ENCODE assay signal across 8 cellular contexts in genomic region chr11:518463-519202, GRCh38. TPM values are rescaled to one million over a fixed set of nuclear protein-coding genes. Genes with fewer than 3 reads are reported as not detected.
DNase-seq lines count a peak whose midpoint lies in the region; ATAC-seq and TF ChIP-seq lines count a peak whose summit lies in the region.

No MANE protein-coding gene starts in this region.

- H3K4me2 ChIP-seq in Karpas-422 (ENCODE audit: low read depth, low read length, poor library complexity, severe bottlenecking) = no peak overlapping the region

- H3K4me1 ChIP-seq in Caco-2 (peaks cover 10% of the 10 kb centered on the region), Karpas-422 (ENCODE audit: low read length) (no peaks in the 10 kb centered on the region)

- peaks cover 6% of the 10 kb centered on the region; the same call in 1 of the 2 replicates for H3K9me3 ChIP-seq in Caco-2
- peaks cover 4% of the 10 kb centered on the region for H3K9me3 ChIP-seq in Karpas-422 (ENCODE audit: low read length)

- DNase-seq in Caco-2 (peak; percentile 93 to 94), Karpas-422 (peak; percentile 89), epithelial cell of prostate (ENCODE audit: low read depth, low spot score) (peak; percentile 94), myocyte (ENCODE audit: low read depth) (peak; percentile 98), NCI-H1436 treated with DMSO at 0.1 percent for 48 hours (lab: John Stamatoyannopoulos, UW) (no peak)
- peak; percentile 61 to 86 for DNase-seq in activated CD8-positive, alpha-beta memory T cell treated with anti-CD3 and anti-CD28 coated beads for 1 hour (ENCODE audit: extremely low read depth in 1 of 2, low read depth in 1 of 2)
- DNase-seq in stimulated activated CD8-positive, alpha-beta memory T cell treated with anti-CD3 and anti-CD28 coated beads, Interleukin-7, amount 100 ng/mL, for 1 hour (ENCODE audit: low read depth in 2 of 2) = peak; percentile 79 to 83

- CTCF ChIA-PET in Caco-2 (lab: Charles Lee) = interaction anchor here (0.6 kb wide), 2 partner anchors 135 to 1019 kb away, joined by 3 read pairs; no protein-coding TSS in a partner anchor

- H3K27ac ChIP-seq in Karpas-422 (ENCODE audit: low read length) (no peak overlapping the region), epithelial cell of prostate (peak overlapping the region; percentile 100)

- H3K27ac Mint-ChIP-seq in Caco-2 (ENCODE audit: unreplicated experiment) = peak overlapping the region; percentile 81

- no TSS peak for BruUV-seq in Caco-2 (replicated peaks; lab: Mats Ljungman, UMichigan)

- H3K27me3 ChIP-seq in Caco-2 (replicated peaks; ENCODE audit: control insufficient read depth, insufficient read depth, low read length) (no peaks in the 10 kb centered on the region), Karpas-422 (ENCODE audit: low read length) (no peaks in the 10 kb centered on the region)

- TF ChIP-seq CTCF in Caco-2 (IDR thresholded peaks at IDR 0.05; ENCODE audit: insufficient read depth in 1 of 2, low read depth in 1 of 2, low read length in 1 of 2, severe bottlenecking in 1 of 2, unreplicated experiment in 1 of 2) = peak; percentile 52 to 86

- no peaks in the 10 kb centered on the region for H3K9me2 ChIP-seq in Karpas-422 (replicated peaks; ENCODE audit: insufficient read depth, low read length)

- H3K9ac ChIP-seq in Karpas-422 (ENCODE audit: low read length) = no peak overlapping the region

- H2AFZ ChIP-seq in Karpas-422 (ENCODE audit: low read length) = no peak overlapping the region

- peak overlapping the region; percentile 68 for H3K4me3 Mint-ChIP-seq in Caco-2 (ENCODE audit: unreplicated experiment)

- POLR2A ChIA-PET in Caco-2 (lab: Charles Lee) = no interaction called here

- H3K36me3 Mint-ChIP-seq in Caco-2 (ENCODE audit: insufficient read depth, unreplicated experiment) = peaks cover 18% of the 10 kb centered on the region

- intact Hi-C loops in Caco-2 (cut with micrococcal nuclease; ENCODE audit: unreplicated experiment) = loop anchor here (2.0 kb wide), 1 partner anchor 68 kb away; the partner anchor contains the start of gene PTDSS2

- no peaks in the 10 kb centered on the region for H3K36me3 ChIP-seq in Caco-2 (ENCODE audit: control insufficient read depth, insufficient read depth, low read length)
- no peaks in the 10 kb centered on the region for H3K36me3 ChIP-seq in Karpas-422 (ENCODE audit: insufficient read depth, low read length)

- no peaks in the 10 kb centered on the region for H3K79me2 ChIP-seq in Karpas-422 (ENCODE audit: low read length)

- H4K20me1 ChIP-seq in Karpas-422 (ENCODE audit: insufficient read depth, low read depth, low read length) = no peaks in the 10 kb centered on the region

- H3K4me1 Mint-ChIP-seq in Caco-2 (ENCODE audit: low read depth, unreplicated experiment) = no peaks in the 10 kb centered on the region

- H3K4me3 ChIP-seq in Caco-2 (ENCODE audit: low read depth, low read length) = peak overlapping the region; percentile 26
- no peak overlapping the region for H3K4me3 ChIP-seq in Karpas-422 (ENCODE audit: low read length)

- no peaks in the 10 kb centered on the region for H3K27me3 Mint-ChIP-seq in Caco-2 (ENCODE audit: insufficient read depth, unreplicated experiment)

- peaks cover 15% of the 10 kb centered on the region for H3K9me3 Mint-ChIP-seq in Caco-2 (ENCODE audit: unreplicated experiment)

- peak; percentile 87 for ATAC-seq in GM21381 (IDR thresholded peaks at IDR 0.05; ENCODE audit: unreplicated experiment)

RNA-seq across cellular contexts. Expression of gene RNH1, which starts 11.6 kb away (rescaled TPM):
- total RNA-seq in Caco-2 (2022) = 134 and 136 TPM in 2 replicates
- 59.4 and 107 TPM in 2 replicates for total RNA-seq in Karpas-422 (2014; rRNA removed; shearing (Covaris generic); ENCODE audit: low replicate concordance)
- 419 and 464 TPM in 2 replicates for total RNA-seq in myocyte
- polyA plus RNA-seq in myocyte (2012) = 267 TPM

RNA-seq across cellular contexts. Expression of gene HRAS, which starts 16.7 kb away (rescaled TPM):
- total RNA-seq in Caco-2 (2022) (60.2 and 69.0 TPM in 2 replicates), myocyte (37.9 and 66.0 TPM in 2 replicates)
- 8.5 and 53.1 TPM in 2 replicates for total RNA-seq in Karpas-422 (2014; rRNA removed; shearing (Covaris generic); ENCODE audit: low replicate concordance)
- 124 TPM for polyA plus RNA-seq in myocyte (2012)

RNA-seq across cellular contexts. Expression of gene LRRC56, which starts 18.7 kb away (rescaled TPM):
- 4.3 and 4.4 TPM in 2 replicates for total RNA-seq in Caco-2 (2022)
- total RNA-seq in Karpas-422 (2014; rRNA removed; shearing (Covaris generic); ENCODE audit: low replicate concordance) = 0.37 and 4.6 TPM in 2 replicates
- 1.3 and 2.3 TPM in 2 replicates for total RNA-seq in myocyte
- polyA plus RNA-seq in myocyte (2012) = 1.8 TPM

RNA-seq across cellular contexts. Expression of gene LMNTD2, which starts 41.9 kb away (rescaled TPM):
- total RNA-seq in Caco-2 (2022) = 11.9 and 13.8 TPM in 2 replicates
- total RNA-seq in Karpas-422 (2014; rRNA removed; shearing (Covaris generic); ENCODE audit: low replicate concordance) = 6.2 and 14.3 TPM in 2 replicates
- total RNA-seq in myocyte = 0.31 and 0.78 TPM in 2 replicates
- polyA plus RNA-seq in myocyte (2012) = 2.2 TPM

RNA-seq across cellular contexts. Expression of gene RASSF7, which starts 42.1 kb away (rescaled TPM):
- total RNA-seq in Caco-2 (2022) (61.1 and 65.5 TPM in 2 replicates), myocyte (21.1 and 32.2 TPM in 2 replicates)
- total RNA-seq in Karpas-422 (2014; rRNA removed; shearing (Covaris generic); ENCODE audit: low replicate concordance) = 13.8 and 29.1 TPM in 2 replicates
- 29.1 TPM for polyA plus RNA-seq in myocyte (2012)
